Comparison of ENCODE assay signal across 14 cellular contexts in the genomic region with DNA sequence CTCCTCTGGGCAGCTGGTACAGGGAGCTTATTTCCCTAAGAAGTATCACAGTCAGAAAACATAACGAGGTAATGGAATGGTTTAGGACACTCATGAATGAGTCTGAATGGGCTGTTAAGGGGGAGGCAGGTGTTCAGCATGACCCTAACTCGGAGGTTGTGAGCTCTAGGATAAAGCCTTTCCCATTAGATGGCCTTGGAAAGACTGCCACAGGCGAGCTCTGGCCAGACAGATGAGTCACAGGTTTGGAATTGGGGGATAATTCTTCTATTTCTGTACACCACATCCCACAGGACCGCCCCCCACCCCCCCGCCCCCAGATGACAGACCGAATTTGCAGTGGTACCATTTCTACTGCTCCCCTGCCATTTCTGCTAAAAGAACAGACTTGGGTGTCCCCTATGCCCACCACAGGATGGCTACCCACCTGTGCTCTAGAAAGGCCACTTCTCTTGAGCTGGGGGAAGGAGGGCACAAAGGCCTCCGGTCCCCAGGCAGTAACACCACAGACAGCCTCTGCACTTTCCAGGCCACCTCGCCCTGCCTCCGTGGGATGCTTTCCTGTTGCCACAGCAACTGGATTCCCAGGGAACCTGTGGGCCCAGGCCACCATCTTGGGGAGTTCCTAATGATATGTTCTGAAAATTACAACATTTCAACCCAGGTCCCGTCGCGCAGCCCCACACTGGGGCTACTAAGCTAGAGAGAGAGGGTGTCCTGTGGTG.
A peak's percentile ranks its signal among the peaks of the same experiment; 100 is the strongest.
DNase-seq lines count a peak whose midpoint lies in the region; ATAC-seq lines count a peak whose summit lies in the region.
"Had no signal": no experiment of that assay in that cellular context is flagged by ENCODE, and none has a peak within 500 bp of the region (broad histone marks: within the 10 kb centered on the region; RNA-seq: fewer than 3 reads in every experiment).

No MANE protein-coding gene starts in this region.

- H2BK120ac ChIP-seq in trophoblast cell (ENCODE audit: insufficient read depth, low read length, poor library complexity): peak overlapping the region; percentile 83

- peak overlapping the region; percentile 71 for H3K27ac ChIP-seq in trophoblast cell (ENCODE audit: low read depth, low read length)
- H3K27ac ChIP-seq: BLaER1, foreskin keratinocyte, pancreas had no signal

- intact Hi-C loops in cardiac septum (cut with DNase I): no loop called here

- peak overlapping the region; percentile 20 for H4K12ac ChIP-seq in trophoblast cell (ENCODE audit: low read depth, low read length)

- no peak overlapping the region for H3K4me3 ChIP-seq in trophoblast cell (ENCODE audit: low read depth, low read length)
- H3K4me3 ChIP-seq: BLaER1, GM12878, pancreas had no signal

- peak overlapping the region; percentile 12 for H2AFZ ChIP-seq in trophoblast cell (ENCODE audit: insufficient read depth, low read length, poor library complexity)

- H3K18ac ChIP-seq in trophoblast cell (ENCODE audit: low read length): peak overlapping the region; percentile 84

- no peaks in the 10 kb centered on the region for H3K27me3 ChIP-seq in trophoblast cell (ENCODE audit: insufficient read depth, low read length)
- H3K27me3 ChIP-seq: BLaER1, pancreas had no signal

- H2BK5ac ChIP-seq in trophoblast cell (ENCODE audit: low read depth, low read length, poor library complexity): peak overlapping the region; percentile 32

- H3K23ac ChIP-seq in trophoblast cell (ENCODE audit: low read length): no peak overlapping the region

- H3K14ac ChIP-seq in trophoblast cell (ENCODE audit: low read length): peak overlapping the region; percentile 82

- peaks cover 39% of the 10 kb centered on the region for H3K79me1 ChIP-seq in trophoblast cell (ENCODE audit: low read length)

- peak overlapping the region; percentile 55 for H2AK5ac ChIP-seq in trophoblast cell (ENCODE audit: low read length)

- DNase-seq in ELR (ENCODE audit: low read depth) (peak; percentile 10), NCI-H82 (lab: John Stamatoyannopoulos, UW) (peak; percentile 54), ecto neural progenitor cell (ENCODE audit: low spot score) (peak; percentile 54), trophoblast cell (no peak), cardiac septum (ENCODE audit: low spot score) (no peak), NCI-H226 (no peak)
- DNase-seq: immature natural killer cell, Kasumi-1, NCI-H2081, pancreas had no signal

- peak overlapping the region; percentile 44 for H3K4me2 ChIP-seq in trophoblast cell (ENCODE audit: low read length)
- H3K4me2 ChIP-seq: BLaER1 had no signal

- H4K91ac ChIP-seq in trophoblast cell (ENCODE audit: low read depth, low read length): peak overlapping the region; percentile 96

- H3K36me3 ChIP-seq in trophoblast cell (ENCODE audit: control insufficient read depth in 1 of 2, insufficient read depth in 2 of 2, low read length in 2 of 2): no peaks in the 10 kb centered on the region
- H3K36me3 ChIP-seq: BLaER1, pancreas had no signal

- no peak for ATAC-seq in GM19467 (IDR thresholded peaks at IDR 0.05; ENCODE audit: unreplicated experiment)
- ATAC-seq: GM12878, pancreas had no signal

- H4K8ac ChIP-seq in trophoblast cell (ENCODE audit: low read depth, low read length): peak overlapping the region; percentile 85

- H3K79me2 ChIP-seq in trophoblast cell (ENCODE audit: control insufficient read depth, insufficient read depth, low read length, poor library complexity): peaks cover 11% of the 10 kb centered on the region

- WGBS in trophoblast cell (ENCODE audit: extremely low coverage, insufficient coverage, insufficient read length): no CpG with 5 or more reads among the region's 12 CpGs

- H3K4ac ChIP-seq in trophoblast cell (ENCODE audit: low read depth, low read length): peak overlapping the region; percentile 24

- H3K9ac ChIP-seq in trophoblast cell (ENCODE audit: low read length): no peak overlapping the region
- H3K9ac ChIP-seq: BLaER1 had no signal

- H3K9me3 ChIP-seq in trophoblast cell (ENCODE audit: insufficient read depth, low read depth, low read length): no peaks in the 10 kb centered on the region
- H3K9me3 ChIP-seq: BLaER1, pancreas had no signal

- peak overlapping the region; percentile 82 for H2BK12ac ChIP-seq in trophoblast cell (ENCODE audit: low read length)

- H3K4me1 ChIP-seq in trophoblast cell (ENCODE audit: control insufficient read depth in 1 of 2, insufficient read depth in 2 of 2, low read length in 2 of 2): peaks cover 39 to 55% of the 10 kb centered on the region in 2 experiments
- H3K4me1 ChIP-seq: pancreas had no signal

Comparison
In these comparisons a context has a peak if more than half of its experiments do, and no peak if none do; other contexts are left out.
1. DNase-seq: peak in ELR (single experiment), NCI-H82 (single experiment) and ecto neural progenitor cell (single experiment); none in trophoblast cell (0 of 2), cardiac septum (single experiment) and NCI-H226 (single experiment).